Comparison of ENCODE assay signal across 8 cellular contexts in genomic region chr11:58900479-58901420, GRCh38. TPM values are rescaled to one million over a fixed set of nuclear protein-coding genes. Genes with fewer than 3 reads are reported as not detected.
A peak's percentile ranks its signal among the peaks of the same experiment; 100 is the strongest.
DNase-seq lines count a peak whose midpoint lies in the region; ATAC-seq, FAIRE-seq and TF ChIP-seq lines count a peak whose summit lies in the region.

No MANE protein-coding gene starts in this region.

- no peak overlapping the region for H4K8ac ChIP-seq in mesenchymal stem cell (ENCODE audit: low read length)

- H3K23ac ChIP-seq in mesenchymal stem cell (ENCODE audit: low read length in 2 of 2), result no peak overlapping the region

- no peak overlapping the region for H2AK5ac ChIP-seq in mesenchymal stem cell (ENCODE audit: low read length, severe bottlenecking)

- H3K4me3 ChIP-seq in epithelial cell of esophagus (ENCODE audit: low read length), result no peak overlapping the region
- peak overlapping the region in 1 of 2 experiments; percentile 25 for H3K4me3 ChIP-seq in mesenchymal stem cell (ENCODE audit: insufficient read depth in 1 of 2, low read depth in 1 of 2, low read length in 2 of 2)

- H3K4me1 ChIP-seq in mesenchymal stem cell (ENCODE audit: control insufficient read depth, insufficient read depth, low read depth, low read length), result peaks cover 5% of the 10 kb centered on the region

- no peak overlapping the region for H2BK12ac ChIP-seq in mesenchymal stem cell (ENCODE audit: low read length in 2 of 2)

- peak; percentile 17 to 43 (median 40) for DNase-seq in stimulated activated CD4-positive, alpha-beta T cell treated with anti-CD3 and anti-CD28 coated beads, Interleukin-12 subunit alpha, Interleukin-12 subunit beta, amount 100 ng/mL, for 48 hours (ENCODE audit: low read depth in 2 of 3, low spot score in 1 of 3)
- DNase-seq in stimulated activated CD4-positive, alpha-beta T cell treated with anti-CD3 and anti-CD28 coated beads, Interleukin-12 subunit alpha, Interleukin-12 subunit beta, amount 100 ng/mL, for 4 hours, result no peak
- DNase-seq in SHP77 (lab: John Stamatoyannopoulos, UW) (peak; percentile 43 to 47), epithelial cell of esophagus (ENCODE audit: low read depth) (peak; percentile 85), mesenchymal stem cell (peak; percentile 81), urothelium cell line (ENCODE audit: low spot score) (peak; percentile 67), NCI-H2081 treated with DMSO at 0.1 percent for 48 hours (lab: John Stamatoyannopoulos, UW) (no peak)

- WGBS in mesenchymal stem cell, result 41% methylated on average over 36 of the region's 36 CpGs

- peaks cover 14% of the 10 kb centered on the region for H3K79me1 ChIP-seq in mesenchymal stem cell (replicated peaks; ENCODE audit: low read length, poor library complexity, severe bottlenecking)

- no peak overlapping the region for H2BK15ac ChIP-seq in mesenchymal stem cell (ENCODE audit: low read depth, poor library complexity, severe bottlenecking)

- no peak overlapping the region for H4K91ac ChIP-seq in mesenchymal stem cell (ENCODE audit: low read length)

- no peak overlapping the region for H3K27ac ChIP-seq in mesenchymal stem cell (ENCODE audit: low read length, poor library complexity, severe bottlenecking)

- H3K9ac ChIP-seq in mesenchymal stem cell (ENCODE audit: low read length), result peak overlapping the region; percentile 12

- no peaks in the 10 kb centered on the region for H3K27me3 ChIP-seq in mesenchymal stem cell (ENCODE audit: control insufficient read depth in 1 of 2, insufficient read depth in 1 of 2, low read length in 2 of 2)

- no peak overlapping the region for H2BK120ac ChIP-seq in mesenchymal stem cell (ENCODE audit: low read depth, low read length)

- TF ChIP-seq CTCF in epithelial cell of esophagus (IDR thresholded peaks at IDR 0.05; ENCODE audit: insufficient read depth, low read depth, low read length, missing control alignments), result peak; percentile 79

- no peak for FAIRE-seq in urothelium cell line (lab: Jason Lieb, UNC)

- no peak overlapping the region for H3K14ac ChIP-seq in mesenchymal stem cell (ENCODE audit: low read length in 2 of 2)

- no peaks in the 10 kb centered on the region for H3K9me3 ChIP-seq in mesenchymal stem cell (ENCODE audit: control insufficient read depth, low read length)

- H2AFZ ChIP-seq in mesenchymal stem cell (ENCODE audit: low read depth, low read length), result peak overlapping the region; percentile 46

- ATAC-seq in HG03432 (IDR thresholded peaks at IDR 0.05; ENCODE audit: unreplicated experiment), result peak; percentile 74

- H2BK5ac ChIP-seq in mesenchymal stem cell (ENCODE audit: low read depth, low read length, poor library complexity, severe bottlenecking), result no peak overlapping the region

- no peak overlapping the region for H3K4ac ChIP-seq in mesenchymal stem cell (ENCODE audit: low read depth in 1 of 2, low read length in 2 of 2)

- H3K4me2 ChIP-seq in mesenchymal stem cell (ENCODE audit: low read length, poor library complexity, severe bottlenecking), result peak overlapping the region; percentile 33

- H3K18ac ChIP-seq in mesenchymal stem cell (ENCODE audit: low read depth in 1 of 2, low read length in 2 of 2), result no peak overlapping the region

- no peaks in the 10 kb centered on the region for H3K36me3 ChIP-seq in mesenchymal stem cell (ENCODE audit: control insufficient read depth in 1 of 2, insufficient read depth in 2 of 2, low read depth in 1 of 2, low read length in 2 of 2)

RNA-seq across cellular contexts. Expression of gene GLYATL1, which starts 38.5 kb away (rescaled TPM):
- polyA plus RNA-seq in mesenchymal stem cell (2013, experiment 1 of 2), result not detected
- polyA plus RNA-seq in mesenchymal stem cell (2013, experiment 2 of 2), result 0.04 TPM

RNA-seq across cellular contexts. Expression of gene GLYATL2, which starts 56.2 kb away (rescaled TPM):
- polyA plus RNA-seq in mesenchymal stem cell (2013, experiment 1 of 2), result 0.35 TPM
- polyA plus RNA-seq in mesenchymal stem cell (2013, experiment 2 of 2), result 0.37 TPM

Comparison
In these comparisons a context has a peak if more than half of its experiments do, and no peak if none do; other contexts are left out.
1. DNase-seq: peak in stimulated activated CD4-positive, alpha-beta T cell treated with anti-CD3 and anti-CD28 coated beads, Interleukin-12 subunit alpha, Interleukin-12 subunit beta, amount 100 ng/mL, for 48 hours (3 of 3), SHP77 (2 of 2), epithelial cell of esophagus (single experiment), mesenchymal stem cell (single experiment) and urothelium cell line (single experiment); none in stimulated activated CD4-positive, alpha-beta T cell treated with anti-CD3 and anti-CD28 coated beads, Interleukin-12 subunit alpha, Interleukin-12 subunit beta, amount 100 ng/mL, for 4 hours (single experiment) and NCI-H2081 treated with DMSO at 0.1 percent for 48 hours (single experiment).